16 cellular contexts compared by ENCODE assay signal in genomic region chr12:103401421-103401820, GRCh38.
A peak's percentile ranks its signal among the peaks of the same experiment; 100 is the strongest.
DNase-seq lines count a peak whose midpoint lies in the region; ATAC-seq, FAIRE-seq and TF ChIP-seq lines count a peak whose summit lies in the region.
"Had no signal": no experiment of that assay in that cellular context is flagged by ENCODE, and none has a peak within 500 bp of the region (broad histone marks: within the 10 kb centered on the region; RNA-seq: fewer than 3 reads in every experiment).

No MANE protein-coding gene starts in this region.

- H3K27ac Mint-ChIP-seq in WTC11, result no peak overlapping the region
- H3K27ac Mint-ChIP-seq: activated naive CD8-positive, alpha-beta T cell; T-cell had no signal

- TF ChIP-seq CTCF in WTC11 (IDR thresholded peaks at IDR 0.05), result no peak
- no peak for TF ChIP-seq CTCF in stomach (IDR thresholded peaks at IDR 0.05)

- 73 to 84% (median 80%) methylated on average over 3 of the region's 3 CpGs for WGBS in stomach, 5 donors

- H3K9me3 ChIP-seq in stomach, result no peaks in the 10 kb centered on the region
- H3K9me3 ChIP-seq: gastrocnemius medialis had no signal

- no peak for FAIRE-seq in urothelium cell line (lab: Jason Lieb, UNC)
- FAIRE-seq: GM12892 had no signal

- no peak for TF ChIP-seq EP300 in stomach (IDR thresholded peaks at IDR 0.05)

- no peaks in the 10 kb centered on the region for H3K27me3 Mint-ChIP-seq in WTC11 (ENCODE audit: low read depth)
- H3K27me3 Mint-ChIP-seq: activated naive CD8-positive, alpha-beta T cell; T-cell had no signal

- H3K27me3 ChIP-seq in stomach, result no peaks in the 10 kb centered on the region
- H3K27me3 ChIP-seq: gastrocnemius medialis had no signal

- CTCF ChIA-PET in WTC11 (lab: Charles Lee), result no interaction called here

- H3K4me1 ChIP-seq in stomach, result no peaks in the 10 kb centered on the region
- H3K4me1 ChIP-seq: gastrocnemius medialis, parathyroid adenoma had no signal

- no peak overlapping the region for H3K4me3 ChIP-seq in stomach
- H3K4me3 ChIP-seq: gastrocnemius medialis had no signal

- DNase-seq in stimulated activated CD4-positive, alpha-beta T cell treated with anti-CD3 and anti-CD28 coated beads, Interleukin-15, amount 100 ng/mL, for 24 hours, result peak; percentile 18
- DNase-seq in stimulated activated CD4-positive, alpha-beta T cell treated with anti-CD3 and anti-CD28 coated beads, Interleukin-4, amount 100 ng/mL, for 24 hours, result no peak
- DNase-seq in M059J (ENCODE audit: low read depth) (peak; percentile 56), WTC11 (ENCODE audit: low spot score) (no peak), urothelium cell line (ENCODE audit: low spot score) (peak; percentile 50), AML-193 (lab: John Stamatoyannopoulos, UW) (no peak), stomach (no peak), T-helper 2 cell (no peak)
- DNase-seq: C1 segment of cervical spinal cord; gastrocnemius medialis; NCI-H2227 treated with DMSO at 0.1 percent for 48 hours; stimulated activated CD4-positive, alpha-beta T cell treated with anti-CD3 and anti-CD28 coated beads, Interleukin-2, amount 100 ng/mL, for 48 hours had no signal

- peaks cover 2% of the 10 kb centered on the region for H3K9me3 Mint-ChIP-seq in WTC11

- peak; percentile 80 for ATAC-seq in WTC11
- ATAC-seq: gastrocnemius medialis had no signal

- intact Hi-C loops in stomach (cut with DNase I; ENCODE audit: low total_unique reads), result no loop called here

- no peaks in the 10 kb centered on the region for H3K36me3 ChIP-seq in stomach
- H3K36me3 ChIP-seq: gastrocnemius medialis had no signal

- H3K4me3 Mint-ChIP-seq in WTC11, result no peak overlapping the region
- H3K4me3 Mint-ChIP-seq: activated naive CD8-positive, alpha-beta T cell; T-cell had no signal

- peaks cover 31% of the 10 kb centered on the region for H3K4me1 Mint-ChIP-seq in WTC11

- TF ChIP-seq POLR2A in stomach (IDR thresholded peaks at IDR 0.05), result no peak

- H3K36me3 Mint-ChIP-seq in WTC11, result no peaks in the 10 kb centered on the region

- no peak overlapping the region for H3K27ac ChIP-seq in stomach
- H3K27ac ChIP-seq: gastrocnemius medialis, parathyroid adenoma had no signal

- POLR2A ChIA-PET in WTC11 (lab: Charles Lee), result no interaction called here

TF ChIP-seq in WTC11, 78 proteins besides CTCF, POLR2A, EP300 and RAD21:
- TF ChIP-seq ERG (CRISPR knock-in tag; IDR thresholded peaks at IDR 0.05) (no peak), SOX15 (CRISPR knock-in tag; IDR thresholded peaks at IDR 0.05) (no peak), NFE2L1 (CRISPR knock-in tag; IDR thresholded peaks at IDR 0.05) (0 out of 2 replicates have a peak, but pooled peaks have one; percentile 59)

Comparison
In these comparisons a context has a peak if more than half of its experiments do, and no peak if none do; other contexts are left out.
1. DNase-seq: peak in stimulated activated CD4-positive, alpha-beta T cell treated with anti-CD3 and anti-CD28 coated beads, Interleukin-15, amount 100 ng/mL, for 24 hours (single experiment), M059J (single experiment) and urothelium cell line (single experiment); none in stimulated activated CD4-positive, alpha-beta T cell treated with anti-CD3 and anti-CD28 coated beads, Interleukin-4, amount 100 ng/mL, for 24 hours (single experiment), WTC11 (single experiment), AML-193 (0 of 2), stomach (single experiment) and T-helper 2 cell (0 of 5).